Comparison of ENCODE assay signal across 1 cellular context in the genomic region with DNA sequence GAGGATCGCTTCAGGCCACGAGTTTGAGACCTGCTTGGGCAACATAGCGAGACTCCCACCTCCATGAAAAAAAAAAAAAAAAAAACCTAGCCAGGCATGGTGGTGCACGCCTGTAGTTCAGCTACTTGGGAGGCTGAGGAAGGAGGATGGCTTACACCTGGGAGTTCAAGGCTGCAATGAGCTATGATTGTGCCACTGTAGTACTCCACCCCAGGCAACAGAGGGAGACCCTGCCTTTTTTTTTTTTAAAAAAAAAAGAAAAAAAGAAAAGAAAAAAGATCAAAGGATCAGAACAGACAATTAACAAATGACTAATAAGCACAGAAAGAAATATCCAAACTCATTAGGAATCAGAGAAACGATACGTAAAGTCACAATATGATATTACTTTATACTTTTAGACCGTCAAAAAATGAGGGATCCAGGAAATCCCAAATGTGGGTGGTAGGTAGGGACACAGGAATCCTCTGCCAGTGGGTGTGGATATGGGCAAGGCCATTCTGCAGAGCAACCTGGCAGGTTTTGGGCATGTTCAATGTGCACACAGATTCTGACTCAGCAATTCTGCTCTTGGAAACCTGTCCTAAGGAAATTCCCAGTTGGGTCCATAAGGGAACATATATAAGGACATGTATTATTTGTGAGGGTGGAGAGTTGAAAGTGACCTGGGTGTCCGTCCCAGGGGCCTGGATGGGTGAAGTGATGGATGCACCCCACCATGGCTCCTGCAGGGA.
A peak's percentile ranks its signal among the peaks of the same experiment; 100 is the strongest.
TF ChIP-seq lines count a peak whose summit lies in the region.

No MANE protein-coding gene starts in this region.

TF ChIP-seq in HepG2, 621 proteins besides CTCF, POLR2A, EP300 and RAD21 (continued from another document):
- TF ChIP-seq ARNT (IDR thresholded peaks at IDR 0.05) (no peak), STAT5B (CRISPR knock-in tag; IDR thresholded peaks at IDR 0.05) (no peak), CEBPG (CRISPR knock-in tag; IDR thresholded peaks at IDR 0.05) (no peak), RFXANK (CRISPR knock-in tag; IDR thresholded peaks at IDR 0.05) (no peak), ZNF777 (CRISPR knock-in tag; IDR thresholded peaks at IDR 0.05) (no peak), FOXO4 (CRISPR knock-in tag; conservative IDR thresholded peaks at IDR 0.05) (no peak), JARID2 (CRISPR knock-in tag; IDR thresholded peaks at IDR 0.05; ENCODE audit: insufficient replicate concordance) (no peak), SNAPC2 (CRISPR knock-in tag; IDR thresholded peaks at IDR 0.05) (no peak), MAFK (conservative IDR thresholded peaks at IDR 0.05 in 1 of 2, IDR thresholded peaks at IDR 0.05 in 1 of 2; ENCODE audit: low read length in 2 of 2) (peak; percentile 73 to 91), HMG20B (CRISPR knock-in tag; conservative IDR thresholded peaks at IDR 0.05) (no peak), ZNF546 (CRISPR knock-in tag; conservative IDR thresholded peaks at IDR 0.05) (no peak)
TF ChIP-seq in HepG2: peak in this region for 2.
